ENCODE assay signal across 1 cellular context in genomic region chr2:239518286-239519080, GRCh38.
TF ChIP-seq lines count a peak whose summit lies in the region.

No MANE protein-coding gene starts in this region.

TF ChIP-seq in H1, 55 proteins besides CTCF, POLR2A, EP300 and RAD21:
- TF ChIP-seq MAX (IDR thresholded peaks at IDR 0.05) (no peak), SP4 (IDR thresholded peaks at IDR 0.05; ENCODE audit: low read length) (no peak), KDM1A (IDR thresholded peaks at IDR 0.05; ENCODE audit: borderline replicate concordance, low read length) (no peak), EGR1 (IDR thresholded peaks at IDR 0.05; ENCODE audit: borderline replicate concordance, low read depth, low read length) (no peak), TAF7 (optimal IDR thresholded peaks at IDR 0.05; ENCODE audit: borderline replicate concordance, low read depth, low read length) (no peak), BACH1 (IDR thresholded peaks at IDR 0.05; ENCODE audit: low read length) (no peak), HDAC2 (IDR thresholded peaks at IDR 0.05; ENCODE audit: borderline replicate concordance in 1 of 2, low read depth in 2 of 2, low read length in 2 of 2) (no peak), GTF2F1 (IDR thresholded peaks at IDR 0.05; ENCODE audit: borderline replicate concordance, low read depth, low read length) (no peak), BCL11A (IDR thresholded peaks at IDR 0.05; ENCODE audit: low read depth in 2 of 2, low read length in 2 of 2) (no peak), TCF12 (IDR thresholded peaks at IDR 0.05; ENCODE audit: low read depth, low read length) (no peak), PHF8 (conservative IDR thresholded peaks at IDR 0.05; ENCODE audit: low read depth, low read length) (no peak), POLR2AphosphoS5 (IDR thresholded peaks at IDR 0.05; ENCODE audit: low read depth, low read length) (no peak), SP1 (IDR thresholded peaks at IDR 0.05; ENCODE audit: low read depth, low read length) (no peak), CBX5 (IDR thresholded peaks at IDR 0.05; ENCODE audit: low read depth, low read length) (no peak), KDM5A (IDR thresholded peaks at IDR 0.05; ENCODE audit: low read length) (no peak), RBBP5 (IDR thresholded peaks at IDR 0.05; ENCODE audit: borderline replicate concordance, low read depth, low read length) (no peak), CTBP2 (IDR thresholded peaks at IDR 0.05; ENCODE audit: borderline replicate concordance, insufficient read depth, insufficient read length, low read length) (no peak)
